ENCODE assay signal across 12 cellular contexts in the genomic region with DNA sequence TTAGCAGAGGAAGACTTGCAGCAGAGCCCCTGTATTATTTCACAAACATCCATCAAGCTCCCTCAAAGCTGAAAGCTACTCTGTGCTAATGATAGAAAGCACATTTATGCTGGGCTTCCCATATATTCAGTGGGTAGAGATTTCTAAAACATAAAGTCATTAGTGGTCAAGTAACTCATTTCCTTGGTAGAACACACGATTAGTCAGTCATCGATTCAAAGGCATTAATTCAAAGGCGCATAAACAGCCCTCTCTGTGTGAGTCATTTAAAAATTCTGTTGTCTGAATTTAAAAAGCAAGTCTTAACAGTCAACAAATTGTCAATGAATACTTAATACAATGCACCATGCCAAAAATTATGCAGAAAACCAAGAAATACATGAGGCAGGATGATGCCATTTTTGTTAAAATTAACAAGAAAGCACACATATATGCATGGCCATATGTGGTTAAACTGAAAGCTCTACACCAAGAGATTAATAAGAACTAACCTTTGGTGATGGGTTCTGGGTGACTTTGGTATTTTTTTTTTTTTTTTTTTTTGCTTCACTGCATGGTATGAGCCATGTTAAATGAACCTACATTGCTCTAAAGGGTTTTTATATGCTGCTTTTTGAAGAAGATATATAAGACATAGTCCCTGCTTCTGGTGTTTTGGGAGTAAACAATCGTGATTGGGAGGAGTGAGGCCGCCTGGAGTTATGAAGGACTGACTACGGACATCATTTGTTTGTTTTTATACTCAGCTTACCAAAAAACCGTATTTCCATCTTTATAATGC.
DNase-seq lines count a peak whose midpoint lies in the region; ATAC-seq, FAIRE-seq and TF ChIP-seq lines count a peak whose summit lies in the region.
"Had no signal": no experiment of that assay in that cellular context is flagged by ENCODE, and none has a peak within 500 bp of the region (broad histone marks: within the 10 kb centered on the region; RNA-seq: fewer than 3 reads in every experiment).

No MANE protein-coding gene starts in this region.

- TF ChIP-seq RAD21 in A549 (conservative IDR thresholded peaks at IDR 0.05 in 1 of 2, IDR thresholded peaks at IDR 0.05 in 1 of 2), result no peak

- no peaks in the 10 kb centered on the region for H3K9me3 ChIP-seq in A549
- H3K9me3 ChIP-seq: body of pancreas had no signal

- WGBS in A549 (ENCODE audit: missing lambda C conversion rate), result 26% methylated on average over 7 of the region's 7 CpGs

- peak overlapping the region; percentile 54; the same call in 1 of the 2 replicates for H3K27ac Mint-ChIP-seq in WTC11

- H3K4me1 ChIP-seq in A549, result peaks cover 94% of the 10 kb centered on the region

- no peak for TF ChIP-seq POLR2A in A549 (IDR thresholded peaks at IDR 0.05; ENCODE audit: low read length)

- H3K4me3 Mint-ChIP-seq in WTC11, result no peak overlapping the region
- H3K4me3 Mint-ChIP-seq: activated T-cell treated with anti-CD3 and anti-CD28 coated beads, Interleukin-2, amount 50 U/mL, for 4 hours had no signal

- POLR2A ChIA-PET in A549 (lab: Yijun Ruan, JAX) (interaction anchor here (0.6 kb wide), 1 partner anchor 12 kb away, joined by 4 read pairs; no protein-coding TSS in a partner anchor), WTC11 (lab: Charles Lee) (interaction anchor here (0.6 kb wide), 2 partner anchors 98 to 319 kb away, joined by 4 to 8 read pairs; no protein-coding TSS in a partner anchor)

- TF ChIP-seq CTCF in A549 (IDR thresholded peaks at IDR 0.05) (no peak), WTC11 (IDR thresholded peaks at IDR 0.05) (no peak)

- no peaks in the 10 kb centered on the region for H3K36me3 Mint-ChIP-seq in WTC11

- H3K27me3 Mint-ChIP-seq in WTC11 (ENCODE audit: low read depth), result no peaks in the 10 kb centered on the region

- no peak for TF ChIP-seq EP300 in A549 (IDR thresholded peaks at IDR 0.05)

- ATAC-seq in A549 (peak; percentile 8 to 13; a peak in 2 of 6 replicates), WTC11 (no peak), GM18858 (IDR thresholded peaks at IDR 0.05; ENCODE audit: unreplicated experiment) (no peak), esophagus mucosa (no peak)
- ATAC-seq: activated T-cell treated with anti-CD3 and anti-CD28 coated beads, Interleukin-2, amount 50 U/mL, for 4 hours; body of pancreas had no signal

- CTCF ChIA-PET in A549 (lab: Yijun Ruan, JAX) (interaction anchor here (0.6 to 1.7 kb wide), 6 partner anchors 8 to 108 kb away, joined by 3 to 6 read pairs (median 4); no protein-coding TSS in a partner anchor), WTC11 (lab: Charles Lee) (interaction anchor here (1.6 kb wide), 1 partner anchor 21 kb away, joined by 7 read pairs; no protein-coding TSS in a partner anchor)

- DNase-seq in A549 (ENCODE audit: low read depth in 1 of 2, low spot score in 1 of 2), result peak in 1 of 2 experiments; percentile 67
- DNase-seq in GM04504 (ENCODE audit: low read depth), result peak; percentile 22
- no peak for DNase-seq in WTC11 (ENCODE audit: low spot score)
- DNase-seq in fibroblast of peridontal ligament (ENCODE audit: extremely low read depth), result peak; percentile 37
- no peak for DNase-seq in cerebellar cortex (ENCODE audit: low spot score)
- DNase-seq in stimulated activated naive CD4-positive, alpha-beta T cell treated with Interleukin-2 at 50 U/mL for 16 hours (lab: John Stamatoyannopoulos, UW), result no peak
- DNase-seq: activated T-cell treated with anti-CD3 and anti-CD28 coated beads, Interleukin-2, amount 50 U/mL, for 4 hours; body of pancreas; effector CD4-positive, alpha-beta T cell; NK-92 treated with Interleukin-12 subunit alpha and Interleukin-12 subunit beta, amount 100 ng/mL, for 24 hours had no signal

- H3K27ac ChIP-seq in A549, result peak overlapping the region; percentile 84 to 90
- H3K27ac ChIP-seq: body of pancreas had no signal

- H3K4me2 ChIP-seq in A549, result peak overlapping the region; percentile 68

- H3K4me3 ChIP-seq in A549, result peak overlapping the region; percentile 10; the same call in 1 of the 3 replicates
- H3K4me3 ChIP-seq: body of pancreas had no signal

- FAIRE-seq in A549 (lab: Jason Lieb, UNC), result peak; percentile 93

- H3K9me3 Mint-ChIP-seq in WTC11, result no peaks in the 10 kb centered on the region
- H3K9me3 Mint-ChIP-seq: activated T-cell treated with anti-CD3 and anti-CD28 coated beads, Interleukin-2, amount 50 U/mL, for 4 hours had no signal

- H3K4me1 Mint-ChIP-seq in WTC11, result peaks cover 24% of the 10 kb centered on the region

TF ChIP-seq in A549, 52 proteins besides CTCF, POLR2A, EP300 and RAD21:
- TF ChIP-seq FOSL2 (IDR thresholded peaks at IDR 0.05) (no peak), FOSL2 (CRISPR knock-in tag; IDR thresholded peaks at IDR 0.05) (0 out of 2 replicates have a peak, but pooled peaks have one; percentile 22), ESRRA (IDR thresholded peaks at IDR 0.05; ENCODE audit: borderline replicate concordance, low read length) (no peak), PHF8 (IDR thresholded peaks at IDR 0.05; ENCODE audit: borderline replicate concordance, low read depth) (no peak), TP53 (CRISPR knock-in tag; IDR thresholded peaks at IDR 0.05) (no peak), JUN (IDR thresholded peaks at IDR 0.05) (peak in 1 of 2 experiments; percentile 48; a peak in 1 of 5 replicates), HOXA7 (CRISPR knock-in tag; IDR thresholded peaks at IDR 0.05) (0 out of 2 replicates have a peak, but pooled peaks have one; percentile 43)

TF ChIP-seq in WTC11, 78 proteins besides CTCF, POLR2A, EP300 and RAD21:
- TF ChIP-seq TEAD1 (CRISPR knock-in tag; IDR thresholded peaks at IDR 0.05) (no peak), CREM (CRISPR knock-in tag; IDR thresholded peaks at IDR 0.05) (no peak), ZNF396 (CRISPR knock-in tag; IDR thresholded peaks at IDR 0.05; ENCODE audit: borderline replicate concordance) (no peak), RORB (CRISPR knock-in tag; IDR thresholded peaks at IDR 0.05) (no peak), SP1 (CRISPR knock-in tag; conservative IDR thresholded peaks at IDR 0.05) (no peak), PRRX2 (CRISPR knock-in tag; IDR thresholded peaks at IDR 0.05) (no peak), ZBTB21 (CRISPR knock-in tag; IDR thresholded peaks at IDR 0.05; ENCODE audit: borderline replicate concordance) (no peak), TP53 (CRISPR knock-in tag; IDR thresholded peaks at IDR 0.05) (no peak), JAZF1 (CRISPR knock-in tag; IDR thresholded peaks at IDR 0.05) (no peak), ZNF121 (CRISPR knock-in tag; IDR thresholded peaks at IDR 0.05) (no peak), NR3C1 (CRISPR knock-in tag; conservative IDR thresholded peaks at IDR 0.05; ENCODE audit: low read depth) (no peak), ETV6 (CRISPR knock-in tag; IDR thresholded peaks at IDR 0.05) (no peak)
TF ChIP-seq in WTC11: peak in this region for 0.

Comparison
In these comparisons a context has a peak if more than half of its experiments do, and no peak if none do; other contexts are left out.
1. ATAC-seq: peak in A549 (2 of 2); none in WTC11 (single experiment), GM18858 (single experiment) and esophagus mucosa (single experiment).
2. DNase-seq: peak in GM04504 (single experiment) and fibroblast of peridontal ligament (single experiment); none in WTC11 (single experiment), cerebellar cortex (single experiment) and stimulated activated naive CD4-positive, alpha-beta T cell treated with Interleukin-2 at 50 U/mL for 16 hours (single experiment).